10 cellular contexts compared by ENCODE assay signal in genomic region chr4:107619065-107619464, GRCh38.
DNase-seq lines count a peak whose midpoint lies in the region; ATAC-seq and TF ChIP-seq lines count a peak whose summit lies in the region.
"Had no signal": no experiment of that assay in that cellular context is flagged by ENCODE, and none has a peak within 500 bp of the region (broad histone marks: within the 10 kb centered on the region; RNA-seq: fewer than 3 reads in every experiment).

No MANE protein-coding gene starts in this region.

- TF ChIP-seq CTCF in thyroid gland (IDR thresholded peaks at IDR 0.05), result no peak

- H3K4me1 ChIP-seq in thyroid gland, result peaks cover 12 to 13% of the 10 kb centered on the region in 2 donors

- no peaks in the 10 kb centered on the region for H3K36me3 ChIP-seq in thyroid gland
- H3K36me3 ChIP-seq: pancreas had no signal

- intact Hi-C loops in thyroid gland (cut with DNase I), result no loop called here

- TF ChIP-seq POLR2A in thyroid gland (IDR thresholded peaks at IDR 0.05), result no peak

- ATAC-seq in GM21447 (IDR thresholded peaks at IDR 0.05; ENCODE audit: unreplicated experiment), result no peak

- H3K4me3 ChIP-seq in thyroid gland (replicated peaks in 1 of 3), result no peak overlapping the region
- H3K4me3 ChIP-seq: pancreas had no signal

- DNase-seq in HK-2 (ENCODE audit: unreplicated experiment), result peak; percentile 11
- DNase-seq in amniotic stem cell (lab: John Stamatoyannopoulos, UW), result peak; percentile 76
- peak; percentile 39 for DNase-seq in hepatic stellate cell (ENCODE audit: low spot score)
- DNase-seq in thyroid gland, result peak; percentile 31 to 34
- DNase-seq in stimulated activated CD4-positive, alpha-beta T cell treated with anti-CD3 and anti-CD28 coated beads, Interleukin-15, amount 100 ng/mL, for 24 hours, result no peak
- DNase-seq in DMS114 treated with DMSO at 0.1 percent for 48 hours (lab: John Stamatoyannopoulos, UW; ENCODE audit: unreplicated experiment), result no peak
- DNase-seq: central memory CD4-positive, alpha-beta T cell; GF-D8; pancreas had no signal

- H3K9me3 ChIP-seq in thyroid gland, result no peaks in the 10 kb centered on the region
- H3K9me3 ChIP-seq: pancreas had no signal

- 31 to 33% methylated on average over 2 of the region's 2 CpGs for WGBS in thyroid gland, 2 donors

- peak overlapping the region in 1 of 3 donors; percentile 47 for H3K27ac ChIP-seq in thyroid gland
- H3K27ac ChIP-seq: pancreas had no signal

- no peaks in the 10 kb centered on the region for H3K27me3 ChIP-seq in thyroid gland
- H3K27me3 ChIP-seq: pancreas had no signal

Comparison
In these comparisons a context has a peak if more than half of its experiments do, and no peak if none do; other contexts are left out.
1. DNase-seq: peak in HK-2 (single experiment), amniotic stem cell (single experiment), hepatic stellate cell (single experiment) and thyroid gland (2 of 2); none in stimulated activated CD4-positive, alpha-beta T cell treated with anti-CD3 and anti-CD28 coated beads, Interleukin-15, amount 100 ng/mL, for 24 hours (single experiment) and DMS114 treated with DMSO at 0.1 percent for 48 hours (single experiment).